In genomic region chr4:133148690-133149363, GRCh38 we compare ENCODE assay signal across 8 cellular contexts. TPM values are rescaled to one million over a fixed set of nuclear protein-coding genes. Genes with fewer than 3 reads are reported as not detected.
DNase-seq lines count a peak whose midpoint lies in the region; ATAC-seq, FAIRE-seq and TF ChIP-seq lines count a peak whose summit lies in the region.

Gene PCDH10 (plus strand): TSS chr4:133149294. CDS start chr4:133150141, 847 bp downstream.

- H3K4me1 Mint-ChIP-seq in T-helper 1 cell treated with Interleukin-12 subunit alpha and Interleukin-12 subunit beta and Interleukin-4 antibody, amounts not matched to agents 30 μg/mL and 1 μg/mL, for 36 hours (ENCODE audit: low read depth): peaks cover 18% of the 10 kb centered on the region

- no peak for TF ChIP-seq CTCF in HepG2 (CRISPR knock-in tag; IDR thresholded peaks at IDR 0.05)

- H3K27ac ChIP-seq in BLaER1 (no peak within 1 kb of the TSS), ectodermal cell (ENCODE audit: insufficient read depth, low read depth, low read length, poor library complexity, severe bottlenecking) (no peak within 1 kb of the TSS), HepG2 (ENCODE audit: extremely low read length, insufficient read depth, low read length) (no peak within 1 kb of the TSS)

- no peaks in the 10 kb centered on the region for H3K79me2 ChIP-seq in HepG2 (ENCODE audit: insufficient read depth, low read length)

- ATAC-seq in GM19463 (IDR thresholded peaks at IDR 0.05; ENCODE audit: unreplicated experiment) (peak; percentile 92), HepG2 (peak; percentile 67), HG03025 (IDR thresholded peaks at IDR 0.05; ENCODE audit: low FRiP score, unreplicated experiment) (no peak)

- POLR2A ChIA-PET in HepG2 (lab: Yijun Ruan, JAX): no interaction called here

- H3K36me3 Mint-ChIP-seq in T-helper 1 cell treated with Interleukin-12 subunit alpha and Interleukin-12 subunit beta and Interleukin-4 antibody, amounts not matched to agents 30 μg/mL and 1 μg/mL, for 36 hours (ENCODE audit: low read depth): peaks cover 6% of the 10 kb centered on the region

- no peak within 1 kb of the TSS for H2AFZ ChIP-seq in HepG2 (ENCODE audit: low read length)

- in situ Hi-C loops in HepG2 (cut with HindIII; ENCODE audit: extremely low pct_ligation_motif_present, low pct_unique_long_range_greater_than_20kb): loop anchor here (10.0 kb wide), 1 partner anchor 336 kb away; no protein-coding TSS in a partner anchor

- peak within 1 kb of the TSS; percentile 72 for H3K4me3 Mint-ChIP-seq in T-helper 1 cell treated with Interleukin-12 subunit alpha and Interleukin-12 subunit beta and Interleukin-4 antibody, amounts not matched to agents 30 μg/mL and 1 μg/mL, for 36 hours

- H3K9ac ChIP-seq in BLaER1 (no peak within 1 kb of the TSS), HepG2 (ENCODE audit: insufficient read depth, low read depth, low read length) (no peak within 1 kb of the TSS)

- H3K4me1 ChIP-seq in BLaER1 (peaks cover 24% of the 10 kb centered on the region), ectodermal cell (ENCODE audit: control insufficient read depth, insufficient read depth, low read length) (peaks cover 32% of the 10 kb centered on the region), HepG2 (ENCODE audit: insufficient read depth, low read length) (no peaks in the 10 kb centered on the region)

- no TSS peak for BruUV-seq in HepG2 (replicated peaks; lab: Mats Ljungman, UMichigan)

- H3K27me3 Mint-ChIP-seq in T-helper 1 cell treated with Interleukin-12 subunit alpha and Interleukin-12 subunit beta and Interleukin-4 antibody, amounts not matched to agents 30 μg/mL and 1 μg/mL, for 36 hours (ENCODE audit: low read depth): peaks cover 92% of the 10 kb centered on the region

- no peaks in the 10 kb centered on the region for H4K20me1 ChIP-seq in BLaER1
- no peaks in the 10 kb centered on the region for H4K20me1 ChIP-seq in HepG2 (ENCODE audit: insufficient read depth, low read length)

- 0 to 1% methylated on average over 38 of the region's 38 CpGs for WGBS in ectodermal cell, 2 experiments
- 32% methylated on average over 27 of the region's 38 CpGs for WGBS in HepG2 (ENCODE audit: low lambda C conversion rate)

- peak; percentile 25 for DNase-seq in KG1 (lab: John Stamatoyannopoulos, UW)
- DNase-seq in HepG2 (ENCODE audit: low spot score): peak; percentile 1
- DNase-seq in stimulated activated CD4-positive, alpha-beta T cell treated with anti-CD3 and anti-CD28 coated beads, Interleukin-4, amount 100 ng/mL, for 1 hour: peak; percentile 29

- TF ChIP-seq RAD21 in HepG2 (CRISPR knock-in tag; IDR thresholded peaks at IDR 0.05): no peak

- peaks cover 31% of the 10 kb centered on the region for H3K27me3 ChIP-seq in BLaER1
- H3K27me3 ChIP-seq in ectodermal cell (ENCODE audit: control insufficient read depth, insufficient read depth, low read length, poor library complexity, severe bottlenecking): peaks cover 81% of the 10 kb centered on the region
- H3K27me3 ChIP-seq in HepG2 (ENCODE audit: control insufficient read depth in 1 of 2, insufficient read depth in 2 of 2, low read length in 2 of 2): peaks cover 0 to 8% of the 10 kb centered on the region in 2 experiments; a peak in 2 of 5 replicates

- H3K9me3 Mint-ChIP-seq in T-helper 1 cell treated with Interleukin-12 subunit alpha and Interleukin-12 subunit beta and Interleukin-4 antibody, amounts not matched to agents 30 μg/mL and 1 μg/mL, for 36 hours: no peaks in the 10 kb centered on the region

- peak within 1 kb of the TSS; percentile 51 for H3K4me2 ChIP-seq in BLaER1
- H3K4me2 ChIP-seq in HepG2 (ENCODE audit: low read depth, low read length): no peak within 1 kb of the TSS

- H3K9me3 ChIP-seq in BLaER1 (peaks cover 64% of the 10 kb centered on the region), ectodermal cell (ENCODE audit: control insufficient read depth, low read length) (no peaks in the 10 kb centered on the region), HepG2 (ENCODE audit: low read length) (no peaks in the 10 kb centered on the region)

- H3K36me3 ChIP-seq in BLaER1: no peaks in the 10 kb centered on the region; the same call in 1 of the 2 replicates
- H3K36me3 ChIP-seq in ectodermal cell (ENCODE audit: control insufficient read depth, insufficient read depth, low read length): no peaks in the 10 kb centered on the region
- H3K36me3 ChIP-seq in HepG2 (replicated peaks in 1 of 2; ENCODE audit: control insufficient read depth in 1 of 2, insufficient read depth in 2 of 2, low read length in 2 of 2): no peaks in the 10 kb centered on the region

- peak within 1 kb of the TSS; percentile 79 for H3K27ac Mint-ChIP-seq in T-helper 1 cell treated with Interleukin-12 subunit alpha and Interleukin-12 subunit beta and Interleukin-4 antibody, amounts not matched to agents 30 μg/mL and 1 μg/mL, for 36 hours

- FAIRE-seq in HepG2 (lab: Jason Lieb, UNC): no peak

- CTCF ChIA-PET in HepG2 (lab: Yijun Ruan, JAX; ENCODE audit: low intra/inter-chr PET ratio, low total read pairs): no interaction called here

- no peak for TF ChIP-seq POLR2A in HepG2 (IDR thresholded peaks at IDR 0.05; ENCODE audit: insufficient read depth in 1 of 2, low read depth in 2 of 2, low read length in 2 of 2)

- H3K4me3 ChIP-seq in BLaER1: peak within 1 kb of the TSS; percentile 60
- peak within 1 kb of the TSS; percentile 54 for H3K4me3 ChIP-seq in ectodermal cell (ENCODE audit: insufficient read depth, low read depth, low read length)
- H3K4me3 ChIP-seq in HepG2 (replicated peaks in 1 of 3; ENCODE audit: insufficient read depth in 1 of 3, low read depth in 2 of 3, low read length in 3 of 3): no peak within 1 kb of the TSS; a peak in 1 of 6 replicates

- TF ChIP-seq EP300 in HepG2 (IDR thresholded peaks at IDR 0.05; ENCODE audit: low read depth in 2 of 2, low read length in 2 of 2) (no peak), HepG2 (CRISPR knock-in tag; IDR thresholded peaks at IDR 0.05; ENCODE audit: borderline replicate concordance) (no peak)

- intact Hi-C loops in HepG2 (cut with micrococcal nuclease; ENCODE audit: unreplicated experiment): no loop called here

TF ChIP-seq in HepG2, 621 proteins besides CTCF, POLR2A, EP300 and RAD21:
- TF ChIP-seq NFYB (CRISPR knock-in tag; IDR thresholded peaks at IDR 0.05) (peak; percentile 76), ATF1 (CRISPR knock-in tag; IDR thresholded peaks at IDR 0.05) (peak; percentile 45; the same call in 1 of the 2 replicates), CREB1 (IDR thresholded peaks at IDR 0.05) (peak; percentile 54), CREB1 (CRISPR knock-in tag; IDR thresholded peaks at IDR 0.05) (peak; percentile 71), NFYC (CRISPR knock-in tag; IDR thresholded peaks at IDR 0.05) (peak; percentile 76), GABPB1 (CRISPR knock-in tag; IDR thresholded peaks at IDR 0.05) (peak; percentile 18; the same call in 1 of the 2 replicates), ZBTB38 (CRISPR knock-in tag; IDR thresholded peaks at IDR 0.05) (no peak), SP2 (CRISPR knock-in tag; IDR thresholded peaks at IDR 0.05) (peak; percentile 59), SETDB1 (CRISPR knock-in tag; IDR thresholded peaks at IDR 0.05; ENCODE audit: borderline replicate concordance) (no peak)

RNA-seq across cellular contexts. Expression of gene PCDH10, which starts in this region (rescaled TPM):
- 10.5 TPM for polyA plus RNA-seq in ectodermal cell (2013, experiment 1 of 4)
- 10.5 TPM for polyA plus RNA-seq in ectodermal cell (2013, experiment 2 of 4)
- polyA plus RNA-seq in ectodermal cell (2013, experiment 3 of 4): 7.4 TPM
- 8.4 TPM for polyA plus RNA-seq in ectodermal cell (2013, experiment 4 of 4)
- total RNA-seq in HepG2 (2016; rRNA removed; fragmentation: Illumina TruSeq; extraction: Trizol): not detected in 2 replicates
- total RNA-seq in HepG2 (2016; cell fraction: cytosol; rRNA removed; fragmentation: Illumina TruSeq; extraction: Trizol; ENCODE audit: low read depth): not detected in 2 replicates
- not detected in 2 replicates for total RNA-seq in HepG2 (2016; cell fraction: insoluble cytoplasmic fraction; rRNA removed; fragmentation: Illumina TruSeq; extraction: Trizol)
- total RNA-seq in HepG2 (2016; cell fraction: membrane; rRNA removed; fragmentation: Illumina TruSeq; extraction: Trizol): not detected in 2 replicates
- not detected in 2 replicates for total RNA-seq in HepG2 (2016; cell fraction: nucleus; rRNA removed; fragmentation: Illumina TruSeq; extraction: Trizol)
- not detected in 2 replicates for polyA plus RNA-seq in HepG2 (2011; rRNA removed)
- not detected in 2 replicates for polyA plus RNA-seq in HepG2 (2011; cell fraction: cytosol; rRNA removed)
- 0.02 TPM in 1 of 2 replicates, not detected in the other for polyA plus RNA-seq in HepG2 (2011; cell fraction: nucleus; rRNA removed)
- polyA plus RNA-seq in HepG2 (2012): not detected in 2 replicates
- polyA plus RNA-seq in HepG2 (2016; cell fraction: cytosol; fragmentation: Illumina TruSeq; extraction: Trizol; ENCODE audit: low read depth): not detected in 2 replicates
- polyA plus RNA-seq in HepG2 (2016; cell fraction: insoluble cytoplasmic fraction; fragmentation: Illumina TruSeq; extraction: Trizol; ENCODE audit: low read depth): not detected in 2 replicates
- polyA plus RNA-seq in HepG2 (2016; cell fraction: membrane; fragmentation: Illumina TruSeq; extraction: Trizol; ENCODE audit: low read depth): not detected in 2 replicates
- polyA plus RNA-seq in HepG2 (2016; cell fraction: nucleus; fragmentation: Illumina TruSeq; extraction: Trizol; ENCODE audit: insufficient read depth, low read depth): not detected in 2 replicates
- polyA minus RNA-seq in HepG2 (2011; rRNA and poly(A)+ RNA removed; ENCODE audit: low replicate concordance): 10.9 TPM in 1 of 2 replicates, not detected in the other
- polyA minus RNA-seq in HepG2 (2011; cell fraction: cytosol; rRNA and poly(A)+ RNA removed): not detected in 2 replicates
- not detected in 2 replicates for polyA minus RNA-seq in HepG2 (2011; cell fraction: nucleus; rRNA and poly(A)+ RNA removed)

Comparison
In these comparisons a context has a peak if more than half of its experiments do, and no peak if none do; other contexts are left out.
1. H3K4me3 ChIP-seq: peak in BLaER1 (single experiment) and ectodermal cell (single experiment); none in HepG2 (0 of 3).
2. Peak in every context shown above with its lines, with median percentiles within 50 percentile points of each other: DNase-seq.